In the genomic region with DNA sequence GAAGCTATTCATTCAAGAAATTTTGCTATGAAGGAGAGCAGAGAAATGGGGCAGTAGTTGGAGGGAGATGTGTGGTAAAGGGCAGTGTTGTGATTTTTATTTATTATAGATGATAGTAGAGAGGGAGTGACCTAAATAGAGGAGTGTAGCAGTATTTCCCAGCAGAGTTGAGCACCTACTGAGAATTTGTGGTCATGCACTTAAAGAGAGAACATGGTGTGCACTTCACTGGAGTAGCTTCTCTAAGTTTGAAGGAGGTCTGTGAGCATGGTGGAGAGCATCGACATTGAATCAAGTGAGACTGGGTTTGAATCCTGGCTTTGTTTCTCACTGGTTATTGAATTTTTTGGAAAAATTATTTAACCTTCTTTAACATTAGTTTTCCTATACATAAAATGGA, we compare ENCODE assay signal across 22 cellular contexts.
"Had no signal": no experiment of that assay in that cellular context is flagged by ENCODE, and none has a peak within 500 bp of the region (broad histone marks: within the 10 kb centered on the region; RNA-seq: fewer than 3 reads in every experiment).

No MANE protein-coding gene starts in this region.

- DNase-seq: cerebellar nuclear complex; colonic mucosa; cortex of kidney; dermis blood vessel endothelial cell; dorsolateral prefrontal cortex; effector CD4-positive, alpha-beta T cell; effector CD8-positive, alpha-beta T cell; effector memory CD4-positive, alpha-beta T cell; effector memory CD8-positive, alpha-beta T cell; endodermal cell; erythroblast; esophagus squamous epithelium; foreskin fibroblast; foreskin keratinocyte; foreskin melanocyte; gastrocnemius medialis; glutamatergic neuron; head of caudate nucleus; heart left ventricle had no signal

- H3K4me1 ChIP-seq: colonic mucosa, esophagus squamous epithelium, foreskin keratinocyte, gastrocnemius medialis, heart left ventricle had no signal

- H3K9me3 ChIP-seq: colonic mucosa, esophagus squamous epithelium, gastrocnemius medialis had no signal

- H3K27ac ChIP-seq: colonic mucosa, coronary artery, dorsolateral prefrontal cortex, epithelial cell of prostate, esophagus squamous epithelium, foreskin keratinocyte, gastrocnemius medialis, heart left ventricle had no signal

- H3K36me3 ChIP-seq: colonic mucosa, esophagus squamous epithelium, gastrocnemius medialis, heart left ventricle had no signal

- H3K4me3 ChIP-seq: colonic mucosa, coronary artery, dorsolateral prefrontal cortex, esophagus squamous epithelium, gastrocnemius medialis, heart left ventricle had no signal

- H3K27me3 ChIP-seq: colonic mucosa, dorsolateral prefrontal cortex, esophagus squamous epithelium, gastrocnemius medialis had no signal

- ATAC-seq: effector memory CD8-positive, alpha-beta T cell; esophagus mucosa; foreskin keratinocyte; gastrocnemius medialis; heart left ventricle had no signal
